35 cellular contexts compared by ENCODE assay signal in the genomic region with DNA sequence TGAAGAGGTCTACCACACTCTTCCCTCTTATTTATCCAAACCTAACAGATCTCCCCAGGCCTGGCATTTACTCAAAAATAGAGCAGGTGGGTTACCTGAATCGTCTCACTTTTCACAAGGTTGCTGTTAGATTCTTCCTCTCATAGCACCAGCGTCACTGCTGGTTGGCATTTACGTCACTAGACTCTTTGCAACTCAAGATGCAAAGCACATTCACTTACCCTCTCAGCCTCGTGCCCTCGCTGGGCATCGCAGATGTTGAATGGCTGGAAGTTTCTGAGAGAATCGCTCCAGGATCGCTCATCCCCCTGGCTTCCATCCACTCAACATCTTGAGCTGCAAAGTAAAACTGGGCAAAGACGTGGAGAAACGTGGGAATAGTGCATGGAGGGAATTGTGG. TPM values are rescaled to one million over a fixed set of nuclear protein-coding genes. Genes with fewer than 3 reads are reported as not detected.
"Had no signal": no experiment of that assay in that cellular context is flagged by ENCODE, and none has a peak within 500 bp of the region (broad histone marks: within the 10 kb centered on the region; RNA-seq: fewer than 3 reads in every experiment).

No MANE protein-coding gene starts in this region.

- DNase-seq: Karpas-422, MM.1S, NCI-H1048, NCI-H1092 treated with DMSO at 0.1 percent for 48 hours, NCI-H1105 treated with DMSO at 0.1 percent for 48 hours, NCI-H1417, NCI-H1436, NCI-H146, NCI-H1694, NCI-H187, NCI-H1930, NCI-H2029 treated with DMSO at 0.1 percent for 48 hours, NCI-H2081 treated with DMSO at 0.1 percent for 48 hours, NCI-H2107, NCI-H2171, NCI-H226, NCI-H446 treated with DMSO at 0.1 percent for 48 hours, NCI-H510A, NCI-H524, NCI-H526, NCI-H69, NCI-H748 treated with DMSO at 0.1 percent for 48 hours, NCI-H82, OCI-M1, PC-3, Peyer's patch, Right ventricle myocardium superior, RPMI8226, SHP77 treated with DMSO at 0.1 percent for 48 hours, SK-N-SH, SW 1271 had no signal

- H3K9me3 ChIP-seq: Peyer's patch, SJSA1, SK-N-SH had no signal

- H3K27me3 ChIP-seq: Peyer's patch had no signal

- H3K36me3 ChIP-seq: Peyer's patch, SJSA1 had no signal

- ATAC-seq: PC-3 had no signal

- H3K9ac ChIP-seq: KMS-11, SK-N-SH had no signal

- H3K4me1 ChIP-seq: Peyer's patch, SJSA1 had no signal

- H3K4me3 ChIP-seq: Peyer's patch, SJSA1 had no signal

- H3K4me2 ChIP-seq: KMS-11, SK-N-SH had no signal

- H3K27ac ChIP-seq: KMS-11, Peyer's patch, SJSA1 had no signal

RNA-seq across cellular contexts. Expression of a gene that starts 21.9 kb away (rescaled TPM):
- total RNA-seq: LHCN-M2, MCF 10A, PC-3, Peyer's patch, Right ventricle myocardium superior, SJSA1 had no signal
- polyA plus RNA-seq: SK-N-SH had no signal
